12 cellular contexts compared by ENCODE assay signal in genomic region chr1:43711524-43712386, GRCh38. TPM values are rescaled to one million over a fixed set of nuclear protein-coding genes. Genes with fewer than 3 reads are reported as not detected.
A peak's percentile ranks its signal among the peaks of the same experiment; 100 is the strongest.
DNase-seq lines count a peak whose midpoint lies in the region; ATAC-seq, FAIRE-seq and TF ChIP-seq lines count a peak whose summit lies in the region.
"Had no signal": no experiment of that assay in that cellular context is flagged by ENCODE, and none has a peak within 500 bp of the region (broad histone marks: within the 10 kb centered on the region; RNA-seq: fewer than 3 reads in every experiment).

No MANE protein-coding gene starts in this region.

- H3K27ac ChIP-seq in A549, result peak overlapping the region; percentile 44 to 45; a peak in 4 of 6 replicates
- H3K27ac ChIP-seq: lower lobe of right lung, right atrium auricular region had no signal

- H3K4me3 ChIP-seq in A549, result no peak overlapping the region
- H3K4me3 ChIP-seq: lower lobe of right lung, right atrium auricular region had no signal

- TF ChIP-seq EP300 in A549 (IDR thresholded peaks at IDR 0.05), result no peak

- peaks cover 29% of the 10 kb centered on the region for H3K4me1 ChIP-seq in A549

- CTCF ChIA-PET in A549 (lab: Yijun Ruan, JAX), result interaction anchor here (0.8 to 1.1 kb wide), 2 partner anchors 51 kb away, joined by 3 to 4 read pairs; no protein-coding TSS in a partner anchor

- no peak for FAIRE-seq in A549 (lab: Jason Lieb, UNC)

- DNase-seq in A549 (ENCODE audit: low read depth in 1 of 2, low spot score in 1 of 2), result peak in 1 of 2 experiments; percentile 45
- DNase-seq in HFFc6, result peak; percentile 72
- peak; percentile 91 for DNase-seq in amniotic epithelial cell (ENCODE audit: low read depth)
- peak; percentile 72 for DNase-seq in glomerular endothelial cell (ENCODE audit: extremely low read depth, low read depth, low spot score)
- DNase-seq in HT-29 (ENCODE audit: low spot score), result no peak
- no peak for DNase-seq in NCI-H1105 (lab: John Stamatoyannopoulos, UW)
- no peak for DNase-seq in T1000 (lab: John Stamatoyannopoulos, UW)
- DNase-seq: lower lobe of right lung, NCI-H1048, T-helper 1 cell had no signal

- WGBS in A549 (ENCODE audit: missing lambda C conversion rate), result 57% methylated on average over 3 of the region's 3 CpGs

- ATAC-seq in A549 (no peak), GM18505 (IDR thresholded peaks at IDR 0.05; ENCODE audit: unreplicated experiment) (no peak)
- ATAC-seq: lower lobe of right lung had no signal

- TF ChIP-seq CTCF in A549 (IDR thresholded peaks at IDR 0.05) (no peak), HFFc6 (IDR thresholded peaks at IDR 0.05) (no peak)

- H3K36me3 Mint-ChIP-seq in HFFc6 (ENCODE audit: low read depth), result peaks cover 29% of the 10 kb centered on the region

- H3K9me3 ChIP-seq in A549, result no peaks in the 10 kb centered on the region
- H3K9me3 ChIP-seq: lower lobe of right lung, right atrium auricular region had no signal

- no peak for TF ChIP-seq RAD21 in A549 (conservative IDR thresholded peaks at IDR 0.05 in 1 of 2, IDR thresholded peaks at IDR 0.05 in 1 of 2)

- H3K27ac Mint-ChIP-seq in HFFc6, result peak overlapping the region; percentile 91

- peaks cover 4% of the 10 kb centered on the region; the same call in 1 of the 2 replicates for H3K27me3 Mint-ChIP-seq in HFFc6 (ENCODE audit: insufficient read depth)

- peak overlapping the region; percentile 66 for H3K4me2 ChIP-seq in A549

- H3K4me3 Mint-ChIP-seq in HFFc6, result peak overlapping the region; percentile 78

- POLR2A ChIA-PET in A549 (lab: Yijun Ruan, JAX), result no interaction called here

- H3K9me3 Mint-ChIP-seq in HFFc6, result no peaks in the 10 kb centered on the region

- H3K4me1 Mint-ChIP-seq in HFFc6 (ENCODE audit: low read depth), result peaks cover 68% of the 10 kb centered on the region

- TF ChIP-seq POLR2A in A549 (IDR thresholded peaks at IDR 0.05; ENCODE audit: low read length), result no peak
- no peak for TF ChIP-seq POLR2A in GM18505 (IDR thresholded peaks at IDR 0.05; ENCODE audit: borderline replicate concordance, extremely low read depth, insufficient read depth, insufficient read length)

TF ChIP-seq in A549, 52 proteins besides CTCF, POLR2A, EP300 and RAD21:
- no peak for TF ChIP-seq FOSL2 (IDR thresholded peaks at IDR 0.05)
- peak; percentile 45 for TF ChIP-seq FOSL2 (CRISPR knock-in tag; IDR thresholded peaks at IDR 0.05)
- no peak for TF ChIP-seq EHMT2 (IDR thresholded peaks at IDR 0.05; ENCODE audit: low read depth)

RNA-seq across cellular contexts. Expression of gene ST3GAL3, which starts 4.4 kb away (rescaled TPM):
- polyA plus RNA-seq in A549 (2011; rRNA removed) (4.0 and 5.6 TPM in 2 replicates), A549 (2017; fragmentation: RNase III; extraction: RNeasy Plus Mini Kit Qiagen cat#74134 plus additional on column Dnase treatment) (2.5 to 3.9 TPM (median 3.0 TPM) in 3 replicates)
- polyA plus RNA-seq in A549 (2012; cell fraction: cytosol; rRNA removed), result 3.1 TPM in 2 replicates
- 10.2 and 12.0 TPM in 2 replicates for polyA plus RNA-seq in A549 (2012; cell fraction: nucleus; rRNA removed)
- 16.5 and 18.6 TPM in 2 replicates for polyA minus RNA-seq in A549 (2011; rRNA and poly(A)+ RNA removed)
- 10 to 100 TPM; 15.2 to 22.3 (median 18.0) TPM for total RNA-seq in HFFc6 (2021; fragmentation: NEBNext Ultra II Directional; extraction: Animal tissue kit (Norgen Biotek cat#: 25700))
- total RNA-seq in glomerular endothelial cell, result 20.2 and 29.3 TPM in 2 replicates
- 4.6 and 4.8 TPM in 2 replicates for total RNA-seq in HT-29 (2014; rRNA removed; shearing (Covaris generic))

Comparison
In these comparisons a context has a peak if more than half of its experiments do, and no peak if none do; other contexts are left out.
1. DNase-seq: peak in HFFc6 (single experiment), amniotic epithelial cell (single experiment) and glomerular endothelial cell (single experiment); none in HT-29 (single experiment), NCI-H1105 (single experiment) and T1000 (single experiment).